19 cellular contexts compared by ENCODE assay signal in genomic region chr6:91337967-91338366, GRCh38.
DNase-seq lines count a peak whose midpoint lies in the region; ATAC-seq and TF ChIP-seq lines count a peak whose summit lies in the region.
"Had no signal": no experiment of that assay in that cellular context is flagged by ENCODE, and none has a peak within 500 bp of the region (broad histone marks: within the 10 kb centered on the region; RNA-seq: fewer than 3 reads in every experiment).

No MANE protein-coding gene starts in this region.

- no peak overlapping the region for H3K4me3 Mint-ChIP-seq in WTC11
- H3K4me3 Mint-ChIP-seq: activated T-helper 1 cell treated with anti-CD3 and anti-CD28 coated beads, Interleukin-12 subunit alpha, Interleukin-12 subunit beta, Interleukin-2, Interleukin-4 antibody, amounts not matched to agents 30 ng/mL and 10 ng/mL and 1 ng/mL, durations not matched to agents 14 hours and 24 hours and 36 hours had no signal

- no peaks in the 10 kb centered on the region; the same call in 1 of the 2 replicates for H3K27me3 Mint-ChIP-seq in WTC11 (ENCODE audit: low read depth)

- H3K27ac ChIP-seq in A673 (ENCODE audit: low read depth, low read length, poor library complexity, severe bottlenecking), result no peak overlapping the region
- H3K27ac ChIP-seq: neutrophil, right atrium auricular region, vagina had no signal

- CTCF ChIA-PET in A673 (lab: Charles Lee), result no interaction called here
- CTCF ChIA-PET in WTC11 (lab: Charles Lee), result interaction anchor here (0.9 to 1.8 kb wide), 4 partner anchors 9 to 50 kb away, joined by 3 to 7 read pairs (median 3); no protein-coding TSS in a partner anchor

- TF ChIP-seq CTCF in A673 (conservative IDR thresholded peaks at IDR 0.05; ENCODE audit: low read depth, low read length) (peak; percentile 36; the same call in 1 of the 2 replicates), GM12864 (IDR thresholded peaks at IDR 0.05; ENCODE audit: low read depth, low read length, missing control alignments) (peak; percentile 24), WTC11 (IDR thresholded peaks at IDR 0.05) (peak; percentile 42; the same call in 1 of the 2 replicates), kidney epithelial cell (IDR thresholded peaks at IDR 0.05; ENCODE audit: insufficient read depth, low read length, poor library complexity, severe bottlenecking) (peak; percentile 2)

- H3K27ac Mint-ChIP-seq in WTC11, result no peak overlapping the region
- H3K27ac Mint-ChIP-seq: activated T-helper 1 cell treated with anti-CD3 and anti-CD28 coated beads, Interleukin-12 subunit alpha, Interleukin-12 subunit beta, Interleukin-2, Interleukin-4 antibody, amounts not matched to agents 30 ng/mL and 10 ng/mL and 1 ng/mL, durations not matched to agents 14 hours and 24 hours and 36 hours had no signal

- BruUV-seq in A673 (replicated peaks; lab: Mats Ljungman, UMichigan), result no TSS peak

- H3K27me3 ChIP-seq in A673 (replicated peaks; ENCODE audit: insufficient read depth, low read depth, low read length, poor library complexity), result no peaks in the 10 kb centered on the region
- H3K27me3 ChIP-seq in kidney epithelial cell (ENCODE audit: control insufficient read depth, insufficient read depth, low read length), result no peaks in the 10 kb centered on the region
- H3K27me3 ChIP-seq: neutrophil, right atrium auricular region, vagina had no signal

- POLR2A ChIA-PET in A673 (lab: Charles Lee; ENCODE audit: low non-redundant PET), result no interaction called here
- POLR2A ChIA-PET in WTC11 (lab: Charles Lee), result no interaction called here

- peaks cover 4% of the 10 kb centered on the region; the same call in 1 of the 2 replicates for H3K9me3 Mint-ChIP-seq in WTC11
- H3K9me3 Mint-ChIP-seq: activated T-helper 1 cell treated with anti-CD3 and anti-CD28 coated beads, Interleukin-12 subunit alpha, Interleukin-12 subunit beta, Interleukin-2, Interleukin-4 antibody, amounts not matched to agents 30 ng/mL and 10 ng/mL and 1 ng/mL, durations not matched to agents 14 hours and 24 hours and 36 hours had no signal

- no peak for DNase-seq in A673 (ENCODE audit: low spot score)
- no peak for DNase-seq in GM12864 (ENCODE audit: low read depth)
- no peak for DNase-seq in WTC11 (ENCODE audit: low spot score)
- DNase-seq in kidney epithelial cell (ENCODE audit: low read depth), result no peak
- DNase-seq in stimulated activated naive CD8-positive, alpha-beta T cell treated with anti-CD3 and anti-CD28 coated beads, Interleukin-15, Interleukin-2, amounts not matched to agents 100 U/mL and 50 U/mL, for 24 hours, result no peak
- no peak for DNase-seq in epidermal melanocyte (ENCODE audit: insufficient read length, low spot score)
- DNase-seq in GDM1 (lab: John Stamatoyannopoulos, UW), result no peak
- DNase-seq: activated CD4-positive, CD25-positive, alpha-beta regulatory T cell; caudate nucleus; effector CD4-positive, alpha-beta T cell; midbrain; NCI-H187; NCI-H446; Right ventricle myocardium superior had no signal

- no peaks in the 10 kb centered on the region for H3K4me1 ChIP-seq in A673 (ENCODE audit: insufficient read depth, low read length, poor library complexity, severe bottlenecking)
- H3K4me1 ChIP-seq: right atrium auricular region, vagina had no signal

- peaks cover 27% of the 10 kb centered on the region for H3K4me1 Mint-ChIP-seq in WTC11

- no peak for ATAC-seq in WTC11
- ATAC-seq in stimulated activated naive CD8-positive, alpha-beta T cell treated with anti-CD3 and anti-CD28 coated beads, Interleukin-15, Interleukin-2, amounts not matched to agents 100 U/mL and 50 U/mL, for 24 hours, result no peak
- ATAC-seq in HG02763 (IDR thresholded peaks at IDR 0.05; ENCODE audit: unreplicated experiment), result no peak

- no peaks in the 10 kb centered on the region for H3K36me3 Mint-ChIP-seq in WTC11

- intact Hi-C loops in A673 (cut with micrococcal nuclease; ENCODE audit: unreplicated experiment), result no loop called here

- H3K4me3 ChIP-seq in A673 (ENCODE audit: low read depth, low read length, poor library complexity, severe bottlenecking), result no peak overlapping the region
- H3K4me3 ChIP-seq in GM12864 (ENCODE audit: low read depth, low read length), result no peak overlapping the region
- no peak overlapping the region for H3K4me3 ChIP-seq in kidney epithelial cell (ENCODE audit: low read depth, low read length)
- H3K4me3 ChIP-seq: right atrium auricular region, vagina had no signal

- no peaks in the 10 kb centered on the region for H3K9me3 ChIP-seq in A673 (ENCODE audit: low read depth, low read length, poor library complexity, severe bottlenecking)
- H3K9me3 ChIP-seq: neutrophil, right atrium auricular region, vagina had no signal

- H3K36me3 ChIP-seq in A673 (ENCODE audit: insufficient read depth, low read length, poor library complexity, severe bottlenecking), result no peaks in the 10 kb centered on the region
- no peaks in the 10 kb centered on the region for H3K36me3 ChIP-seq in kidney epithelial cell (ENCODE audit: control insufficient read depth, insufficient read depth, low read length)
- H3K36me3 ChIP-seq: neutrophil, right atrium auricular region, vagina had no signal

TF ChIP-seq in WTC11, 78 proteins besides CTCF, POLR2A, EP300 and RAD21:
- no peak for TF ChIP-seq ATF3 (CRISPR knock-in tag; conservative IDR thresholded peaks at IDR 0.05)
- TF ChIP-seq ATF1 (CRISPR knock-in tag; IDR thresholded peaks at IDR 0.05), result no peak
- TF ChIP-seq JAZF1 (CRISPR knock-in tag; IDR thresholded peaks at IDR 0.05), result no peak
- no peak for TF ChIP-seq ZNF671 (CRISPR knock-in tag; IDR thresholded peaks at IDR 0.05)
- no peak for TF ChIP-seq E2F1 (CRISPR knock-in tag; IDR thresholded peaks at IDR 0.05)
- no peak for TF ChIP-seq IRF2 (CRISPR knock-in tag; IDR thresholded peaks at IDR 0.05; ENCODE audit: borderline replicate concordance, low read depth)
- TF ChIP-seq ZNF416 (CRISPR knock-in tag; IDR thresholded peaks at IDR 0.05), result no peak
